Comparison of ENCODE assay signal across 10 cellular contexts in genomic region chr12:76595056-76595455, GRCh38.
"Had no signal": no experiment of that assay in that cellular context is flagged by ENCODE, and none has a peak within 500 bp of the region (broad histone marks: within the 10 kb centered on the region; RNA-seq: fewer than 3 reads in every experiment).

No MANE protein-coding gene starts in this region.

- ATAC-seq: right cardiac atrium; stimulated activated naive CD8-positive, alpha-beta T cell treated with anti-CD3 and anti-CD28 coated beads, Interleukin-15, Interleukin-2, amounts not matched to agents 100 U/mL and 50 U/mL, for 24 hours had no signal

- DNase-seq: activated CD4-positive, alpha-beta T cell treated with anti-CD3 and anti-CD28 coated beads, Interleukin-2, amount 10 ng/mL, durations not matched to agents 7 days and 5 days; activated CD4-positive, CD25-positive, alpha-beta regulatory T cell; activated gamma-delta T cell treated with Interleukin-2 at 50 U/mL for 16 hours; glutamatergic neuron; kidney glomerular epithelial cell; mesendoderm; nucleus accumbens; right cardiac atrium; stimulated activated naive CD8-positive, alpha-beta T cell treated with anti-CD3 and anti-CD28 coated beads, Interleukin-15, Interleukin-2, amounts not matched to agents 100 U/mL and 50 U/mL, for 24 hours; SW 1271 had no signal
